ENCODE assay signal across 8 cellular contexts in genomic region chr2:174682578-174683391, GRCh38.
DNase-seq lines count a peak whose midpoint lies in the region; ATAC-seq, FAIRE-seq and TF ChIP-seq lines count a peak whose summit lies in the region.

No MANE protein-coding gene starts in this region.

- no peaks in the 10 kb centered on the region for H3K27me3 ChIP-seq in esophagus (ENCODE audit: control insufficient read depth in 1 of 2, insufficient read depth in 2 of 2, low read length in 2 of 2)
- H3K27me3 ChIP-seq in mucosa of rectum (ENCODE audit: control insufficient read depth in 2 of 2, insufficient read depth in 2 of 2, low read length in 2 of 2), result no peaks in the 10 kb centered on the region

- H3K36me3 ChIP-seq in esophagus (ENCODE audit: control insufficient read depth in 2 of 2, insufficient read depth in 2 of 2, low read length in 1 of 2) (no peaks in the 10 kb centered on the region), mucosa of rectum (ENCODE audit: control insufficient read depth in 2 of 2, insufficient read depth in 2 of 2, low read length in 2 of 2) (no peaks in the 10 kb centered on the region)

- peak overlapping the region; percentile 59 to 85 for H3K27ac ChIP-seq in esophagus (ENCODE audit: low read depth in 2 of 2, low read length in 1 of 2)
- peak overlapping the region; percentile 32 to 63 for H3K27ac ChIP-seq in mucosa of rectum (ENCODE audit: low read depth in 2 of 2, low read length in 2 of 2)

- ATAC-seq in HG02571 (IDR thresholded peaks at IDR 0.05; ENCODE audit: unreplicated experiment) (peak; percentile 54), HG03565 (IDR thresholded peaks at IDR 0.05; ENCODE audit: unreplicated experiment) (no peak)

- peak; percentile 32; the same call in 1 of the 2 replicates for TF ChIP-seq POLR2A in GM12892 (IDR thresholded peaks at IDR 0.05; ENCODE audit: low read depth, low read length)

- H3K9me3 ChIP-seq in esophagus (ENCODE audit: control insufficient read depth in 2 of 2, insufficient read depth in 1 of 2, low read depth in 1 of 2, low read length in 1 of 2) (no peaks in the 10 kb centered on the region), mucosa of rectum (ENCODE audit: control insufficient read depth in 2 of 2, low read length in 2 of 2) (no peaks in the 10 kb centered on the region)

- no peak for FAIRE-seq in GM12892 (lab: Jason Lieb, UNC)

- DNase-seq in GM12892 (ENCODE audit: insufficient read length) (peak; percentile 50), NCI-H446 treated with DMSO at 0.1 percent for 48 hours (lab: John Stamatoyannopoulos, UW) (peak; percentile 40)
- DNase-seq in activated T-cell treated with anti-CD3 and anti-CD28 coated beads, Interleukin-2, amount 50 U/mL, for 1 hour, result peak; percentile 76
- DNase-seq in stimulated activated CD8-positive, alpha-beta memory T cell treated with anti-CD3 and anti-CD28 coated beads, Interleukin-7, amount 100 ng/mL, for 24 hours (ENCODE audit: low read depth), result peak; percentile 31

- H3K4me3 ChIP-seq in esophagus (ENCODE audit: low read depth in 1 of 2, low read length in 2 of 2) (peak overlapping the region; percentile 69 to 74), mucosa of rectum (ENCODE audit: low read length in 2 of 2) (peak overlapping the region; percentile 69 to 79)

- WGBS in esophagus, 2 donors, result 0 to 1% methylated on average over 67 to 97 of the region's 97 CpGs

- peak overlapping the region; percentile 69 to 78 for H3K9ac ChIP-seq in mucosa of rectum (ENCODE audit: low read depth in 1 of 2, low read length in 2 of 2)

- H3K4me1 ChIP-seq in esophagus (ENCODE audit: control insufficient read depth in 2 of 2, insufficient read depth in 2 of 2, low read length in 1 of 2), result peaks cover 0 to 2% of the 10 kb centered on the region in 2 donors
- peaks cover 4 to 6% of the 10 kb centered on the region in 2 donors for H3K4me1 ChIP-seq in mucosa of rectum (ENCODE audit: control insufficient read depth in 2 of 2, insufficient read depth in 2 of 2, low read length in 2 of 2)
